3 cellular contexts compared by ENCODE assay signal in genomic region chr2:171294608-171295007, GRCh38.
TF ChIP-seq lines count a peak whose summit lies in the region.

No MANE protein-coding gene starts in this region.

TF ChIP-seq in GM12891, 5 proteins besides CTCF, POLR2A, EP300 and RAD21:
- TF ChIP-seq TAF1 (IDR thresholded peaks at IDR 0.05; ENCODE audit: low read depth, low read length) (no peak), POU2F2 (IDR thresholded peaks at IDR 0.05; ENCODE audit: low read depth, low read length) (no peak), PAX5 (IDR thresholded peaks at IDR 0.05; ENCODE audit: insufficient read depth, low read length, severe bottlenecking) (no peak), POLR2AphosphoS5 (IDR thresholded peaks at IDR 0.05; ENCODE audit: low read depth, low read length) (no peak), SPI1 (IDR thresholded peaks at IDR 0.05; ENCODE audit: low read depth, low read length) (no peak)

TF ChIP-seq in GM23338, 12 proteins besides CTCF, POLR2A, EP300 and RAD21:
- TF ChIP-seq ETS1 (IDR thresholded peaks at IDR 0.05) (no peak), REST (IDR thresholded peaks at IDR 0.05; ENCODE audit: unreplicated experiment) (no peak), EZH2phosphoT487 (IDR thresholded peaks at IDR 0.05; ENCODE audit: unreplicated experiment) (no peak), JUNB (IDR thresholded peaks at IDR 0.05; ENCODE audit: unreplicated experiment) (no peak), STAT1 (IDR thresholded peaks at IDR 0.05; ENCODE audit: unreplicated experiment) (no peak), CREB1 (CRISPR knock-in tag; IDR thresholded peaks at IDR 0.05; ENCODE audit: low read depth) (no peak), POLR2AphosphoS5 (IDR thresholded peaks at IDR 0.05; ENCODE audit: low read depth) (no peak), EZH2 (IDR thresholded peaks at IDR 0.05; ENCODE audit: low read depth, unreplicated experiment) (no peak)
- TF ChIP-seq, protein P1, sequence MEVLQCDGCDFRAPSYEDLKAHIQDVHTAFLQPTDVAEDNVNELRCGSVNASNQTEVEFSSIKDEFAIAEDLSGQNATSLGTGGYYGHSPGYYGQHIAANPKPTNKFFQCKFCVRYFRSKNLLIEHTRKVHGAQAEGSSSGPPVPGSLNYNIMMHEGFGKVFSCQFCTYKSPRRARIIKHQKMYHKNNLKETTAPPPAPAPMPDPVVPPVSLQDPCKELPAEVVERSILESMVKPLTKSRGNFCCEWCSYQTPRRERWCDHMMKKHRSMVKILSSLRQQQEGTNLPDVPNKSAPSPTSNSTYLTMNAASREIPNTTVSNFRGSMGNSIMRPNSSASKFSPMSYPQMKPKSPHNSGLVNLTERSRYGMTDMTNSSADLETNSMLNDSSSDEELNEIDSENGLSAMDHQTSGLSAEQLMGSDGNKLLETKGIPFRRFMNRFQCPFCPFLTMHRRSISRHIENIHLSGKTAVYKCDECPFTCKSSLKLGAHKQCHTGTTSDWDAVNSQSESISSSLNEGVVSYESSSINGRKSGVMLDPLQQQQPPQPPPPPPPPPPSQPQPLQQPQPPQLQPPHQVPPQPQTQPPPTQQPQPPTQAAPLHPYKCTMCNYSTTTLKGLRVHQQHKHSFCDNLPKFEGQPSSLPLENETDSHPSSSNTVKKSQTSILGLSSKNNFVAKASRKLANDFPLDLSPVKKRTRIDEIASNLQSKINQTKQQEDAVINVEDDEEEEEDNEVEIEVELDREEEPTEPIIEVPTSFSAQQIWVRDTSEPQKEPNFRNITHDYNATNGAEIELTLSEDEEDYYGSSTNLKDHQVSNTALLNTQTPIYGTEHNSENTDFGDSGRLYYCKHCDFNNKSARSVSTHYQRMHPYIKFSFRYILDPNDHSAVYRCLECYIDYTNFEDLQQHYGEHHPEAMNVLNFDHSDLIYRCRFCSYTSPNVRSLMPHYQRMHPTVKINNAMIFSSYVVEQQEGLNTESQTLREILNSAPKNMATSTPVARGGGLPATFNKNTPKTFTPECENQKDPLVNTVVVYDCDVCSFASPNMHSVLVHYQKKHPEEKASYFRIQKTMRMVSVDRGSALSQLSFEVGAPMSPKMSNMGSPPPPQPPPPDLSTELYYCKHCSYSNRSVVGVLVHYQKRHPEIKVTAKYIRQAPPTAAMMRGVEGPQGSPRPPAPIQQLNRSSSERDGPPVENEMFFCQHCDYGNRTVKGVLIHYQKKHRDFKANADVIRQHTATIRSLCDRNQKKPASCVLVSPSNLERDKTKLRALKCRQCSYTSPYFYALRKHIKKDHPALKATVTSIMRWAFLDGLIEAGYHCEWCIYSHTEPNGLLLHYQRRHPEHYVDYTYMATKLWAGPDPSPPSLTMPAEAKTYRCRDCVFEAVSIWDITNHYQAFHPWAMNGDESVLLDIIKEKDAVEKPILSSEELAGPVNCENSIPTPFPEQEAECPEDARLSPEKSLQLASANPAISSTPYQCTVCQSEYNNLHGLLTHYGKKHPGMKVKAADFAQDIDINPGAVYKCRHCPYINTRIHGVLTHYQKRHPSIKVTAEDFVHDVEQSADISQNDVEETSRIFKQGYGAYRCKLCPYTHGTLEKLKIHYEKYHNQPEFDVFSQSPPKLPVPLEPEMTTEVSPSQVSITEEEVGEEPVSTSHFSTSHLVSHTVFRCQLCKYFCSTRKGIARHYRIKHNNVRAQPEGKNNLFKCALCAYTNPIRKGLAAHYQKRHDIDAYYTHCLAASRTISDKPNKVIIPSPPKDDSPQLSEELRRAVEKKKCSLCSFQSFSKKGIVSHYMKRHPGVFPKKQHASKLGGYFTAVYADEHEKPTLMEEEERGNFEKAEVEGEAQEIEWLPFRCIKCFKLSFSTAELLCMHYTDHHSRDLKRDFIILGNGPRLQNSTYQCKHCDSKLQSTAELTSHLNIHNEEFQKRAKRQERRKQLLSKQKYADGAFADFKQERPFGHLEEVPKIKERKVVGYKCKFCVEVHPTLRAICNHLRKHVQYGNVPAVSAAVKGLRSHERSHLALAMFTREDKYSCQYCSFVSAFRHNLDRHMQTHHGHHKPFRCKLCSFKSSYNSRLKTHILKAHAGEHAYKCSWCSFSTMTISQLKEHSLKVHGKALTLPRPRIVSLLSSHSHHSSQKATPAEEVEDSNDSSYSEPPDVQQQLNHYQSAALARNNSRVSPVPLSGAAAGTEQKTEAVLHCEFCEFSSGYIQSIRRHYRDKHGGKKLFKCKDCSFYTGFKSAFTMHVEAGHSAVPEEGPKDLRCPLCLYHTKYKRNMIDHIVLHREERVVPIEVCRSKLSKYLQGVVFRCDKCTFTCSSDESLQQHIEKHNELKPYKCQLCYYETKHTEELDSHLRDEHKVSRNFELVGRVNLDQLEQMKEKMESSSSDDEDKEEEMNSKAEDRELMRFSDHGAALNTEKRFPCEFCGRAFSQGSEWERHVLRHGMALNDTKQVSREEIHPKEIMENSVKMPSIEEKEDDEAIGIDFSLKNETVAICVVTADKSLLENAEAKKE (CRISPR knock-in tag; IDR thresholded peaks at IDR 0.05), result no peak

TF ChIP-seq in H1, 55 proteins besides CTCF, POLR2A, EP300 and RAD21:
- TF ChIP-seq RFX5 (IDR thresholded peaks at IDR 0.05; ENCODE audit: borderline replicate concordance, low read depth, low read length) (no peak), TAF1 (IDR thresholded peaks at IDR 0.05; ENCODE audit: low read depth, low read length) (no peak), MAX (IDR thresholded peaks at IDR 0.05) (no peak), BCL11A (IDR thresholded peaks at IDR 0.05; ENCODE audit: low read depth in 2 of 2, low read length in 2 of 2) (no peak), ATF3 (IDR thresholded peaks at IDR 0.05; ENCODE audit: insufficient read depth, low read depth, low read length) (no peak), TEAD4 (IDR thresholded peaks at IDR 0.05; ENCODE audit: low read depth, low read length) (no peak)
